In genomic region chr14:68664225-68664681, GRCh38 we compare ENCODE assay signal across 11 cellular contexts.
DNase-seq lines count a peak whose midpoint lies in the region; ATAC-seq, FAIRE-seq and TF ChIP-seq lines count a peak whose summit lies in the region.
"Had no signal": no experiment of that assay in that cellular context is flagged by ENCODE, and none has a peak within 500 bp of the region (broad histone marks: within the 10 kb centered on the region; RNA-seq: fewer than 3 reads in every experiment).

No MANE protein-coding gene starts in this region.

- ATAC-seq in stimulated activated naive CD8-positive, alpha-beta T cell treated with anti-CD3 and anti-CD28 coated beads, Interleukin-15, Interleukin-2, amounts not matched to agents 100 U/mL and 50 U/mL, for 24 hours: peak; percentile 79
- no peak for ATAC-seq in HG03095 (IDR thresholded peaks at IDR 0.05; ENCODE audit: unreplicated experiment)
- no peak for ATAC-seq in GM21528 (IDR thresholded peaks at IDR 0.05; ENCODE audit: low FRiP score, unreplicated experiment)

- H3K27ac Mint-ChIP-seq in activated CD4-positive, alpha-beta T cell treated with anti-CD3 and anti-CD28 coated beads, Interleukin-2, amount 10 ng/mL, durations not matched to agents 7 days and 5 days: no peak overlapping the region
- peak overlapping the region; percentile 80 for H3K27ac Mint-ChIP-seq in activated T-helper 2 cell treated with anti-CD3 and anti-CD28 coated beads, Interferon-gamma antibody, Interleukin-2, Interleukin-4, amounts not matched to agents 10 μg/mL and 5 μg/mL and 100 μg/mL, durations not matched to agents 14 hours and 24 hours and 36 hours

- H3K27me3 Mint-ChIP-seq in activated CD4-positive, alpha-beta T cell treated with anti-CD3 and anti-CD28 coated beads, Interleukin-2, amount 10 ng/mL, durations not matched to agents 7 days and 5 days: no peaks in the 10 kb centered on the region
- no peaks in the 10 kb centered on the region for H3K27me3 Mint-ChIP-seq in activated T-helper 2 cell treated with anti-CD3 and anti-CD28 coated beads, Interferon-gamma antibody, Interleukin-2, Interleukin-4, amounts not matched to agents 10 μg/mL and 5 μg/mL and 100 μg/mL, durations not matched to agents 14 hours and 24 hours and 36 hours (ENCODE audit: low read depth)
- H3K27me3 Mint-ChIP-seq: activated naive CD4-positive, alpha-beta T cell treated with anti-CD3 and anti-CD28 coated beads, Interleukin-2, amount 50 U/mL, for 24 hours had no signal

- no peak for FAIRE-seq in kidney (lab: Jason Lieb, UNC)

- H3K4me3 Mint-ChIP-seq in activated CD4-positive, alpha-beta T cell treated with anti-CD3 and anti-CD28 coated beads, Interleukin-2, amount 10 ng/mL, durations not matched to agents 7 days and 5 days: no peak overlapping the region
- peak overlapping the region; percentile 37 for H3K4me3 Mint-ChIP-seq in activated T-helper 2 cell treated with anti-CD3 and anti-CD28 coated beads, Interferon-gamma antibody, Interleukin-2, Interleukin-4, amounts not matched to agents 10 μg/mL and 5 μg/mL and 100 μg/mL, durations not matched to agents 14 hours and 24 hours and 36 hours (ENCODE audit: low read depth)

- no peaks in the 10 kb centered on the region for H3K36me3 ChIP-seq in kidney (ENCODE audit: control insufficient read depth in 1 of 2, insufficient read depth in 2 of 2, low read length in 2 of 2)
- H3K36me3 ChIP-seq: prostate gland had no signal

- no peak overlapping the region for H3K4me3 ChIP-seq in kidney (ENCODE audit: low read length in 2 of 2)
- H3K4me3 ChIP-seq: prostate gland had no signal

- peaks cover 3% of the 10 kb centered on the region for H3K9me3 Mint-ChIP-seq in activated CD4-positive, alpha-beta T cell treated with anti-CD3 and anti-CD28 coated beads, Interleukin-2, amount 10 ng/mL, durations not matched to agents 7 days and 5 days
- H3K9me3 Mint-ChIP-seq in activated T-helper 2 cell treated with anti-CD3 and anti-CD28 coated beads, Interferon-gamma antibody, Interleukin-2, Interleukin-4, amounts not matched to agents 10 μg/mL and 5 μg/mL and 100 μg/mL, durations not matched to agents 14 hours and 24 hours and 36 hours: peaks cover 11% of the 10 kb centered on the region
- H3K9me3 Mint-ChIP-seq: activated naive CD4-positive, alpha-beta T cell treated with anti-CD3 and anti-CD28 coated beads, Interleukin-2, amount 50 U/mL, for 24 hours had no signal

- DNase-seq in activated CD4-positive, alpha-beta T cell treated with anti-CD3 and anti-CD28 coated beads, Interleukin-2, amount 10 ng/mL, durations not matched to agents 7 days and 5 days: peak; percentile 23
- DNase-seq in activated CD4-positive, alpha-beta T cell treated with anti-CD3 and anti-CD28 coated beads, Interleukin-2, amount 50 U/mL, for 1 hour: no peak
- DNase-seq in activated T-helper 2 cell treated with anti-CD3 and anti-CD28 coated beads, Interferon-gamma antibody, Interleukin-2, Interleukin-4, amounts not matched to agents 10 μg/mL and 5 μg/mL and 100 μg/mL, durations not matched to agents 14 hours and 24 hours and 36 hours (ENCODE audit: low spot score): no peak
- DNase-seq in kidney (no peak), mucosa of gallbladder (ENCODE audit: low spot score) (no peak)
- DNase-seq in stimulated activated naive CD8-positive, alpha-beta T cell treated with anti-CD3 and anti-CD28 coated beads, Interleukin-15, Interleukin-2, amounts not matched to agents 100 U/mL and 50 U/mL, for 24 hours: peak; percentile 46
- DNase-seq: Kasumi-1 had no signal

- TF ChIP-seq CTCF in kidney (IDR thresholded peaks at IDR 0.05; ENCODE audit: borderline replicate concordance, extremely low read depth, insufficient read depth): no peak

- CTCF ChIA-PET in activated CD4-positive, alpha-beta T cell treated with anti-CD3 and anti-CD28 coated beads, Interleukin-2, amount 10 ng/mL, durations not matched to agents 7 days and 5 days (lab: Charles Lee): interaction anchor here (0.5 to 2.1 kb wide), 9 partner anchors 10 to 125 kb away, joined by 3 to 8 read pairs (median 4); no protein-coding TSS in a partner anchor

- H3K4me1 Mint-ChIP-seq in activated CD4-positive, alpha-beta T cell treated with anti-CD3 and anti-CD28 coated beads, Interleukin-2, amount 10 ng/mL, durations not matched to agents 7 days and 5 days: peaks cover 25% of the 10 kb centered on the region
- peaks cover 53% of the 10 kb centered on the region for H3K4me1 Mint-ChIP-seq in activated T-helper 2 cell treated with anti-CD3 and anti-CD28 coated beads, Interferon-gamma antibody, Interleukin-2, Interleukin-4, amounts not matched to agents 10 μg/mL and 5 μg/mL and 100 μg/mL, durations not matched to agents 14 hours and 24 hours and 36 hours (ENCODE audit: low read depth)

- POLR2A ChIA-PET in activated CD4-positive, alpha-beta T cell treated with anti-CD3 and anti-CD28 coated beads, Interleukin-2, amount 10 ng/mL, durations not matched to agents 7 days and 5 days (lab: Charles Lee): interaction anchor here (0.7 to 0.9 kb wide), 2 partner anchors 129 to 151 kb away, joined by 3 read pairs; no protein-coding TSS in a partner anchor

- intact Hi-C loops in activated T-helper 2 cell treated with anti-CD3 and anti-CD28 coated beads, Interferon-gamma antibody, Interleukin-2, Interleukin-4, amounts not matched to agents 10 μg/mL and 5 μg/mL and 100 μg/mL, durations not matched to agents 14 hours and 24 hours and 36 hours (cut with micrococcal nuclease): loop anchor here (1.0 to 10.0 kb wide), 10 partner anchors 31 to 416 kb away; partner anchors contain the start of gene ZFP36L1
- intact Hi-C loops in kidney (cut with DNase I): no loop called here

- peak overlapping the region; percentile 28 to 43 for H3K27ac ChIP-seq in kidney (ENCODE audit: low read depth in 2 of 2, low read length in 2 of 2)

- H3K36me3 Mint-ChIP-seq in activated CD4-positive, alpha-beta T cell treated with anti-CD3 and anti-CD28 coated beads, Interleukin-2, amount 10 ng/mL, durations not matched to agents 7 days and 5 days (ENCODE audit: low read depth): no peaks in the 10 kb centered on the region
- H3K36me3 Mint-ChIP-seq in activated T-helper 2 cell treated with anti-CD3 and anti-CD28 coated beads, Interferon-gamma antibody, Interleukin-2, Interleukin-4, amounts not matched to agents 10 μg/mL and 5 μg/mL and 100 μg/mL, durations not matched to agents 14 hours and 24 hours and 36 hours (ENCODE audit: low read depth): peaks cover 2% of the 10 kb centered on the region
- H3K36me3 Mint-ChIP-seq: activated naive CD4-positive, alpha-beta T cell treated with anti-CD3 and anti-CD28 coated beads, Interleukin-2, amount 50 U/mL, for 24 hours had no signal

- H3K9me3 ChIP-seq in kidney (ENCODE audit: control insufficient read depth in 1 of 2, low read length in 2 of 2): no peaks in the 10 kb centered on the region
- H3K9me3 ChIP-seq: prostate gland had no signal

- no peak overlapping the region for H3K9ac ChIP-seq in kidney (ENCODE audit: low read length in 2 of 2)

- H3K4me1 ChIP-seq in kidney (ENCODE audit: control insufficient read depth in 1 of 2, insufficient read depth in 1 of 2, low read depth in 1 of 2, low read length in 2 of 2): peaks cover 16 to 17% of the 10 kb centered on the region in 2 donors

Comparison
In these comparisons a context has a peak if more than half of its experiments do, and no peak if none do; other contexts are left out.
1. DNase-seq: peak in activated CD4-positive, alpha-beta T cell treated with anti-CD3 and anti-CD28 coated beads, Interleukin-2, amount 10 ng/mL, durations not matched to agents 7 days and 5 days (single experiment) and stimulated activated naive CD8-positive, alpha-beta T cell treated with anti-CD3 and anti-CD28 coated beads, Interleukin-15, Interleukin-2, amounts not matched to agents 100 U/mL and 50 U/mL, for 24 hours (single experiment); none in activated CD4-positive, alpha-beta T cell treated with anti-CD3 and anti-CD28 coated beads, Interleukin-2, amount 50 U/mL, for 1 hour (single experiment), activated T-helper 2 cell treated with anti-CD3 and anti-CD28 coated beads, Interferon-gamma antibody, Interleukin-2, Interleukin-4, amounts not matched to agents 10 μg/mL and 5 μg/mL and 100 μg/mL, durations not matched to agents 14 hours and 24 hours and 36 hours (single experiment), kidney (single experiment) and mucosa of gallbladder (single experiment).